9 cellular contexts compared by ENCODE assay signal in genomic region chr1:198176179-198176578, GRCh38. TPM values are rescaled to one million over a fixed set of nuclear protein-coding genes. Genes with fewer than 3 reads are reported as not detected.
A peak's percentile ranks its signal among the peaks of the same experiment; 100 is the strongest.
DNase-seq lines count a peak whose midpoint lies in the region; ATAC-seq, FAIRE-seq and TF ChIP-seq lines count a peak whose summit lies in the region.
"Had no signal": no experiment of that assay in that cellular context is flagged by ENCODE, and none has a peak within 500 bp of the region (broad histone marks: within the 10 kb centered on the region; RNA-seq: fewer than 3 reads in every experiment).

No MANE protein-coding gene starts in this region.

- ATAC-seq in GM18907 (IDR thresholded peaks at IDR 0.05; ENCODE audit: unreplicated experiment) (peak; percentile 22), HG02852 (IDR thresholded peaks at IDR 0.05; ENCODE audit: unreplicated experiment) (peak; percentile 5), GM19397 (IDR thresholded peaks at IDR 0.05; ENCODE audit: unreplicated experiment) (no peak), HG02623 (IDR thresholded peaks at IDR 0.05; ENCODE audit: unreplicated experiment) (no peak)

- H3K4me1 Mint-ChIP-seq in activated CD4-positive, alpha-beta memory T cell treated with anti-CD3 and anti-CD28 coated beads, Interleukin-2, amount 10 ng/mL, durations not matched to agents 7 days and 5 days, result peaks cover 80% of the 10 kb centered on the region
- peaks cover 73% of the 10 kb centered on the region for H3K4me1 Mint-ChIP-seq in nephron

- H3K4me3 Mint-ChIP-seq in activated CD4-positive, alpha-beta memory T cell treated with anti-CD3 and anti-CD28 coated beads, Interleukin-2, amount 10 ng/mL, durations not matched to agents 7 days and 5 days, result no peak overlapping the region
- no peak overlapping the region for H3K4me3 Mint-ChIP-seq in nephron

- no peaks in the 10 kb centered on the region for H3K9me3 Mint-ChIP-seq in activated CD4-positive, alpha-beta memory T cell treated with anti-CD3 and anti-CD28 coated beads, Interleukin-2, amount 10 ng/mL, durations not matched to agents 7 days and 5 days
- H3K9me3 Mint-ChIP-seq in nephron, result no peaks in the 10 kb centered on the region

- POLR2A ChIA-PET in activated CD4-positive, alpha-beta memory T cell treated with anti-CD3 and anti-CD28 coated beads, Interleukin-2, amount 10 ng/mL, durations not matched to agents 7 days and 5 days (lab: Charles Lee), result interaction anchor here (0.9 to 2.5 kb wide), 4 partner anchors 10 to 20 kb away, joined by 3 to 24 read pairs (median 5); partner anchors contain the start of gene NEK7

- H3K27me3 Mint-ChIP-seq in activated CD4-positive, alpha-beta memory T cell treated with anti-CD3 and anti-CD28 coated beads, Interleukin-2, amount 10 ng/mL, durations not matched to agents 7 days and 5 days, result no peaks in the 10 kb centered on the region
- no peaks in the 10 kb centered on the region for H3K27me3 Mint-ChIP-seq in nephron (ENCODE audit: low read depth)

- CTCF ChIA-PET in activated CD4-positive, alpha-beta memory T cell treated with anti-CD3 and anti-CD28 coated beads, Interleukin-2, amount 10 ng/mL, durations not matched to agents 7 days and 5 days (lab: Charles Lee), result no interaction called here

- no peak for DNase-seq in activated CD4-positive, alpha-beta memory T cell treated with anti-CD3 and anti-CD28 coated beads, Interleukin-2, amount 10 ng/mL, durations not matched to agents 7 days and 5 days
- DNase-seq in RCC 7860 (ENCODE audit: low spot score), result no peak
- DNase-seq: head of caudate nucleus, Kasumi-1 had no signal

- TF ChIP-seq CTCF in nephron (IDR thresholded peaks at IDR 0.05; ENCODE audit: unreplicated experiment in 3 of 3), result no peak

- no peak for FAIRE-seq in RCC 7860 (lab: Jason Lieb, UNC)

- peaks cover 4% of the 10 kb centered on the region for H3K36me3 Mint-ChIP-seq in activated CD4-positive, alpha-beta memory T cell treated with anti-CD3 and anti-CD28 coated beads, Interleukin-2, amount 10 ng/mL, durations not matched to agents 7 days and 5 days (ENCODE audit: low read depth)
- H3K36me3 Mint-ChIP-seq in nephron (ENCODE audit: low read depth), result no peaks in the 10 kb centered on the region

- peak overlapping the region; percentile 36 for H3K27ac Mint-ChIP-seq in activated CD4-positive, alpha-beta memory T cell treated with anti-CD3 and anti-CD28 coated beads, Interleukin-2, amount 10 ng/mL, durations not matched to agents 7 days and 5 days
- H3K27ac Mint-ChIP-seq in nephron, result peak overlapping the region; percentile 67 to 85 (median 83)

RNA-seq across cellular contexts. Expression of gene NEK7, which starts 19.4 kb away (rescaled TPM):
- total RNA-seq in activated CD4-positive, alpha-beta memory T cell treated with anti-CD3 and anti-CD28 coated beads, Interleukin-2, amount 10 ng/mL, durations not matched to agents 7 days and 5 days, result 10 to 100 TPM; 73.5 to 79.6 TPM

Comparison
In these comparisons a context has a peak if more than half of its experiments do, and no peak if none do; other contexts are left out.
1. ATAC-seq: peak in GM18907 (single experiment) and HG02852 (single experiment); none in GM19397 (single experiment) and HG02623 (single experiment).